In genomic region chr9:131027048-131027871, GRCh38 we compare ENCODE assay signal across 21 cellular contexts. TPM values are rescaled to one million over a fixed set of nuclear protein-coding genes. Genes with fewer than 3 reads are reported as not detected.
"Had no signal": no experiment of that assay in that cellular context is flagged by ENCODE, and none has a peak within 500 bp of the region (broad histone marks: within the 10 kb centered on the region; RNA-seq: fewer than 3 reads in every experiment).

No MANE protein-coding gene starts in this region.

- H3K27me3 ChIP-seq: MG63 had no signal

- H3K9me3 ChIP-seq: MG63, SK-N-SH had no signal

- H3K36me3 ChIP-seq: MG63 had no signal

- DNase-seq: Karpas-422, KG1, MG63, NCI-H1092, NCI-H1105 treated with DMSO at 0.1 percent for 48 hours, NCI-H1417 treated with DMSO at 0.1 percent for 48 hours, NCI-H146, NCI-H1694 treated with DMSO at 0.1 percent for 48 hours, NCI-H1930, NCI-H2081, NCI-H2107, NCI-H2227 treated with DMSO at 0.1 percent for 48 hours, NCI-H446, NCI-H510A, NCI-H524 treated with DMSO at 0.1 percent for 48 hours, NCI-H69, NCI-H774, RPMI8226, SHP77, SK-N-SH had no signal

- H3K4me2 ChIP-seq: SK-N-SH had no signal

- H3K4me3 ChIP-seq: MG63 had no signal

RNA-seq across cellular contexts. Expression of gene LAMC3, which starts 18.3 kb away (rescaled TPM):
- total RNA-seq: HT-29 had no signal
